16 cellular contexts compared by ENCODE assay signal in the genomic region with DNA sequence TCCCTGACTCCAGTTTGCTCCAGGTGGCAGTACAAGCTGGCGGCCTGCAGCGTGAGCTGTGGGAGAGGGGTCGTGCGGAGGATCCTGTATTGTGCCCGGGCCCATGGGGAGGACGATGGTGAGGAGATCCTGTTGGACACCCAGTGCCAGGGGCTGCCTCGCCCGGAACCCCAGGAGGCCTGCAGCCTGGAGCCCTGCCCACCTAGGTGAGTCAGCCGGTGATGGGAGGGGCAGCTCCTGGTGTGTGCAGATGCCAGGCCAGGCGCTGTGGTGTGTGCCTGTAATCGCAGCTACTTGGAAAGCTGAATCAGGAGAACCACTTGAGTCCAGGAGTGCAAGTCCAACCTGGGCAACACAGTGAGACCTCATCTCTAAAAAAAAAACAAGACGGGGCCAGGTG. TPM values are rescaled to one million over a fixed set of nuclear protein-coding genes. Genes with fewer than 3 reads are reported as not detected.
DNase-seq lines count a peak whose midpoint lies in the region; ATAC-seq and TF ChIP-seq lines count a peak whose summit lies in the region.
"Had no signal": no experiment of that assay in that cellular context is flagged by ENCODE, and none has a peak within 500 bp of the region (broad histone marks: within the 10 kb centered on the region; RNA-seq: fewer than 3 reads in every experiment).

No MANE protein-coding gene starts in this region.

- H3K4me3 Mint-ChIP-seq in activated naive CD4-positive, alpha-beta T cell treated with anti-CD3 and anti-CD28 coated beads, Interleukin-2, amount 10 ng/mL, durations not matched to agents 7 days and 5 days = no peak overlapping the region
- H3K4me3 Mint-ChIP-seq: activated B cell treated with CpG ODN at 0.5 μM for 24 hours, CD14-positive monocyte, naive B cell had no signal

- peaks cover 19% of the 10 kb centered on the region for H3K27me3 Mint-ChIP-seq in activated naive CD4-positive, alpha-beta T cell treated with anti-CD3 and anti-CD28 coated beads, Interleukin-2, amount 10 ng/mL, durations not matched to agents 7 days and 5 days
- H3K27me3 Mint-ChIP-seq: activated B cell treated with CpG ODN at 0.5 μM for 24 hours had no signal

- no peaks in the 10 kb centered on the region for H3K36me3 ChIP-seq in MG63
- H3K36me3 ChIP-seq in body of pancreas (replicated peaks in 1 of 2; ENCODE audit: insufficient read depth in 1 of 2, low read depth in 2 of 2) = no peaks in the 10 kb centered on the region
- H3K36me3 ChIP-seq: adrenal gland, sigmoid colon, SJCRH30 had no signal

- ATAC-seq in body of pancreas (peak; percentile 87), Right ventricle myocardium inferior (no peak)

- peaks cover 3% of the 10 kb centered on the region for H3K4me1 ChIP-seq in body of pancreas
- H3K4me1 ChIP-seq: adrenal gland, sigmoid colon, SJCRH30 had no signal

- TF ChIP-seq POLR2A in body of pancreas (IDR thresholded peaks at IDR 0.05) = peak in 1 of 3 donors; percentile 30

- peak overlapping the region in 3 of 4 donors; percentile 44 to 73 (median 71) for H3K27ac ChIP-seq in body of pancreas
- H3K27ac ChIP-seq: adrenal gland, dorsolateral prefrontal cortex, sigmoid colon, SJCRH30 had no signal

- intact Hi-C loops in body of pancreas (cut with DNase I) = no loop called here
- intact Hi-C loops in Right ventricle myocardium inferior (cut with DNase I) = no loop called here
- intact Hi-C loops in cardiac septum (cut with DNase I) = no loop called here

- H3K27ac Mint-ChIP-seq in activated naive CD4-positive, alpha-beta T cell treated with anti-CD3 and anti-CD28 coated beads, Interleukin-2, amount 10 ng/mL, durations not matched to agents 7 days and 5 days = no peak overlapping the region
- H3K27ac Mint-ChIP-seq: activated B cell treated with CpG ODN at 0.5 μM for 24 hours, CD14-positive monocyte, naive B cell had no signal

- DNase-seq in DMS53 treated with DMSO at 0.1 percent for 48 hours (lab: John Stamatoyannopoulos, UW; ENCODE audit: unreplicated experiment) (peak; percentile 68), MG63 (peak; percentile 55), body of pancreas (peak; percentile 66 to 92 (median 78)), mucosa of gallbladder (ENCODE audit: low spot score) (peak; percentile 87), SIG-M5 treated with dmso at 0.1 percent for 504 hours (lab: John Stamatoyannopoulos, UW; ENCODE audit: unreplicated experiment) (no peak), Right ventricle myocardium inferior (ENCODE audit: missing footprints) (no peak), cardiac septum (ENCODE audit: low spot score) (no peak)
- DNase-seq in activated naive CD4-positive, alpha-beta T cell treated with anti-CD3 and anti-CD28 coated beads, Interleukin-2, amount 10 ng/mL, durations not matched to agents 7 days and 5 days = no peak
- DNase-seq: activated B cell treated with CpG ODN at 0.5 μM for 24 hours, adrenal gland, dorsolateral prefrontal cortex, naive B cell, NCI-H524 treated with DMSO at 0.1 percent for 48 hours, sigmoid colon, SJCRH30 had no signal

- H3K4me1 Mint-ChIP-seq in activated naive CD4-positive, alpha-beta T cell treated with anti-CD3 and anti-CD28 coated beads, Interleukin-2, amount 10 ng/mL, durations not matched to agents 7 days and 5 days = no peaks in the 10 kb centered on the region
- H3K4me1 Mint-ChIP-seq: activated B cell treated with CpG ODN at 0.5 μM for 24 hours, CD14-positive monocyte had no signal

- H3K4me3 ChIP-seq in MG63 (no peak overlapping the region), body of pancreas (no peak overlapping the region)
- H3K4me3 ChIP-seq: adrenal gland, dorsolateral prefrontal cortex, sigmoid colon, SJCRH30 had no signal

- no peaks in the 10 kb centered on the region for H3K9me3 Mint-ChIP-seq in activated naive CD4-positive, alpha-beta T cell treated with anti-CD3 and anti-CD28 coated beads, Interleukin-2, amount 10 ng/mL, durations not matched to agents 7 days and 5 days
- H3K9me3 Mint-ChIP-seq: activated B cell treated with CpG ODN at 0.5 μM for 24 hours, CD14-positive monocyte, naive B cell had no signal

- no peaks in the 10 kb centered on the region for H3K9me3 ChIP-seq in MG63
- no peaks in the 10 kb centered on the region for H3K9me3 ChIP-seq in body of pancreas
- H3K9me3 ChIP-seq: adrenal gland, sigmoid colon, SJCRH30 had no signal

- CTCF ChIA-PET in activated naive CD4-positive, alpha-beta T cell treated with anti-CD3 and anti-CD28 coated beads, Interleukin-2, amount 10 ng/mL, durations not matched to agents 7 days and 5 days (lab: Charles Lee) = no interaction called here

- peak in 1 of 7 experiments; percentile 34 for TF ChIP-seq CTCF in body of pancreas (IDR thresholded peaks at IDR 0.05)

- no peaks in the 10 kb centered on the region for H3K27me3 ChIP-seq in MG63
- no peaks in the 10 kb centered on the region for H3K27me3 ChIP-seq in body of pancreas
- H3K27me3 ChIP-seq: adrenal gland, dorsolateral prefrontal cortex, sigmoid colon had no signal

- no peaks in the 10 kb centered on the region for H3K36me3 Mint-ChIP-seq in activated naive CD4-positive, alpha-beta T cell treated with anti-CD3 and anti-CD28 coated beads, Interleukin-2, amount 10 ng/mL, durations not matched to agents 7 days and 5 days
- H3K36me3 Mint-ChIP-seq: CD14-positive monocyte, naive B cell had no signal

- 61 to 84% methylated on average over 3 to 12 of the region's 12 CpGs for WGBS in body of pancreas, 2 donors

RNA-seq across cellular contexts. Expression of a gene that starts 10.0 kb away (rescaled TPM):
- total RNA-seq in MG63 (2014; rRNA removed; shearing (Covaris generic); ENCODE audit: low replicate concordance) = 3.9 and 5.6 TPM in 2 replicates
- 10 to 100 TPM; 19.2 to 25.4 TPM for total RNA-seq in body of pancreas
- total RNA-seq in mucosa of gallbladder = 79.3 TPM
- total RNA-seq in Right ventricle myocardium inferior = 13.9 TPM
- 15.0 TPM for total RNA-seq in cardiac septum

RNA-seq across cellular contexts. Expression of a gene that starts 27.6 kb away (rescaled TPM):
- total RNA-seq in MG63 (2014; rRNA removed; shearing (Covaris generic); ENCODE audit: low replicate concordance) = 1.1 and 2.0 TPM in 2 replicates
- 1 to 10 TPM; 2.3 to 5.6 TPM for total RNA-seq in body of pancreas
- total RNA-seq in mucosa of gallbladder = 7.1 TPM
- total RNA-seq in Right ventricle myocardium inferior = 3.6 TPM
- 3.3 TPM for total RNA-seq in cardiac septum

RNA-seq across cellular contexts. Expression of a gene that starts 29.1 kb away (rescaled TPM):
- 3.5 and 7.6 TPM in 2 replicates for total RNA-seq in MG63 (2014; rRNA removed; shearing (Covaris generic); ENCODE audit: low replicate concordance)
- total RNA-seq in body of pancreas = 1 to 10 TPM; 2.6 to 3.0 TPM
- 18.4 TPM for total RNA-seq in mucosa of gallbladder
- total RNA-seq in Right ventricle myocardium inferior = 2.7 TPM
- 3.6 TPM for total RNA-seq in cardiac septum

RNA-seq across cellular contexts. Expression of a gene that starts 31.9 kb away (rescaled TPM):
- 32.8 and 36.0 TPM in 2 replicates for total RNA-seq in MG63 (2014; rRNA removed; shearing (Covaris generic); ENCODE audit: low replicate concordance)
- 10 to 100 TPM; 15.6 to 21.8 TPM for total RNA-seq in body of pancreas
- total RNA-seq in mucosa of gallbladder = 27.5 TPM
- 18.7 TPM for total RNA-seq in Right ventricle myocardium inferior
- 12.2 TPM for total RNA-seq in cardiac septum

Comparison
In these comparisons a context has a peak if more than half of its experiments do, and no peak if none do; other contexts are left out.
1. DNase-seq: peak in DMS53 treated with DMSO at 0.1 percent for 48 hours (single experiment), MG63 (single experiment), body of pancreas (4 of 4) and mucosa of gallbladder (single experiment); none in SIG-M5 treated with dmso at 0.1 percent for 504 hours (single experiment), Right ventricle myocardium inferior (single experiment), activated naive CD4-positive, alpha-beta T cell treated with anti-CD3 and anti-CD28 coated beads, Interleukin-2, amount 10 ng/mL, durations not matched to agents 7 days and 5 days (single experiment) and cardiac septum (single experiment).